ENCODE assay signal across 1 cellular context in genomic region chr7:117870405-117870905, GRCh38.
TF ChIP-seq lines count a peak whose summit lies in the region.

No MANE protein-coding gene starts in this region.

TF ChIP-seq in GM23338, 12 proteins besides CTCF, POLR2A, EP300 and RAD21 (continued from another document):
- TF ChIP-seq ZNF462 (CRISPR knock-in tag; IDR thresholded peaks at IDR 0.05) (no peak), ETS1 (IDR thresholded peaks at IDR 0.05) (no peak)
TF ChIP-seq in GM23338: peak in this region for 0.
